In genomic region chr5:142717582-142718215, GRCh38 we compare ENCODE assay signal across 8 cellular contexts. TPM values are rescaled to one million over a fixed set of nuclear protein-coding genes. Genes with fewer than 3 reads are reported as not detected.
DNase-seq lines count a peak whose midpoint lies in the region; ATAC-seq and TF ChIP-seq lines count a peak whose summit lies in the region.

No MANE protein-coding gene starts in this region.

- no peak overlapping the region for H3K4me3 Mint-ChIP-seq in activated CD8-positive, alpha-beta T cell treated with anti-CD3 and anti-CD28 coated beads for 36 hours
- H3K4me3 Mint-ChIP-seq in stimulated activated effector memory CD8-positive, alpha-beta T cell treated with anti-CD3 and anti-CD28 coated beads, Interleukin-12 subunit alpha, Interleukin-12 subunit beta, amount 100 ng/mL, for 72 hours: no peak overlapping the region
- H3K4me3 Mint-ChIP-seq in T-helper 17 cell: no peak overlapping the region

- peaks cover 58% of the 10 kb centered on the region for H3K4me1 ChIP-seq in left ventricle myocardium inferior

- H3K4me3 ChIP-seq in left ventricle myocardium inferior: peak overlapping the region; percentile 20

- H3K36me3 ChIP-seq in left ventricle myocardium inferior: no peaks in the 10 kb centered on the region

- H3K9me3 ChIP-seq in left ventricle myocardium inferior (replicated peaks): no peaks in the 10 kb centered on the region
- H3K9me3 ChIP-seq in T-helper 17 cell (ENCODE audit: control insufficient read depth, low read length, poor library complexity, severe bottlenecking): no peaks in the 10 kb centered on the region

- peak; percentile 29 for ATAC-seq in activated CD8-positive, alpha-beta T cell treated with anti-CD3 and anti-CD28 coated beads for 36 hours
- ATAC-seq in stimulated activated effector memory CD8-positive, alpha-beta T cell treated with anti-CD3 and anti-CD28 coated beads, Interleukin-12 subunit alpha, Interleukin-12 subunit beta, amount 100 ng/mL, for 72 hours: peak; percentile 46
- ATAC-seq in T-helper 17 cell: no peak

- H3K9me3 Mint-ChIP-seq in activated CD8-positive, alpha-beta T cell treated with anti-CD3 and anti-CD28 coated beads for 36 hours: no peaks in the 10 kb centered on the region
- no peaks in the 10 kb centered on the region for H3K9me3 Mint-ChIP-seq in stimulated activated effector memory CD8-positive, alpha-beta T cell treated with anti-CD3 and anti-CD28 coated beads, Interleukin-12 subunit alpha, Interleukin-12 subunit beta, amount 100 ng/mL, for 72 hours

- no peaks in the 10 kb centered on the region for H3K27me3 ChIP-seq in left ventricle myocardium inferior (ENCODE audit: low read depth)

- intact Hi-C loops in activated CD8-positive, alpha-beta T cell treated with anti-CD3 and anti-CD28 coated beads for 36 hours (cut with micrococcal nuclease): loop anchor here (2.0 kb wide), 1 partner anchor 171 kb away; no protein-coding TSS in a partner anchor
- intact Hi-C loops in left ventricle myocardium inferior (cut with micrococcal nuclease): loop anchor here (2.0 kb wide), 1 partner anchor 163 kb away; no protein-coding TSS in a partner anchor

- no peaks in the 10 kb centered on the region for H3K27me3 Mint-ChIP-seq in activated CD8-positive, alpha-beta T cell treated with anti-CD3 and anti-CD28 coated beads for 36 hours
- H3K27me3 Mint-ChIP-seq in T-helper 17 cell: peaks cover 36% of the 10 kb centered on the region

- H3K4me1 Mint-ChIP-seq in activated CD8-positive, alpha-beta T cell treated with anti-CD3 and anti-CD28 coated beads for 36 hours (ENCODE audit: low read depth): peaks cover 5% of the 10 kb centered on the region
- peaks cover 7% of the 10 kb centered on the region for H3K4me1 Mint-ChIP-seq in stimulated activated effector memory CD8-positive, alpha-beta T cell treated with anti-CD3 and anti-CD28 coated beads, Interleukin-12 subunit alpha, Interleukin-12 subunit beta, amount 100 ng/mL, for 72 hours
- H3K4me1 Mint-ChIP-seq in T-helper 17 cell: peaks cover 5% of the 10 kb centered on the region

- H3K36me3 Mint-ChIP-seq in activated CD8-positive, alpha-beta T cell treated with anti-CD3 and anti-CD28 coated beads for 36 hours (ENCODE audit: low read depth): no peaks in the 10 kb centered on the region
- H3K36me3 Mint-ChIP-seq in stimulated activated effector memory CD8-positive, alpha-beta T cell treated with anti-CD3 and anti-CD28 coated beads, Interleukin-12 subunit alpha, Interleukin-12 subunit beta, amount 100 ng/mL, for 72 hours: no peaks in the 10 kb centered on the region
- no peaks in the 10 kb centered on the region for H3K36me3 Mint-ChIP-seq in T-helper 17 cell (ENCODE audit: low read depth)

- POLR2A ChIA-PET in activated CD8-positive, alpha-beta T cell treated with anti-CD3 and anti-CD28 coated beads for 36 hours (lab: Charles Lee): no interaction called here

- peak overlapping the region; percentile 87 for H3K27ac ChIP-seq in left ventricle myocardium inferior (replicated peaks)

- DNase-seq in SKM-1 treated with dmso at 0.1 percent for 144 hours (lab: John Stamatoyannopoulos, UW; ENCODE audit: unreplicated experiment) (peak; percentile 70), SKM-1 (lab: John Stamatoyannopoulos, UW; ENCODE audit: unreplicated experiment) (no peak), MV-4-11 (lab: John Stamatoyannopoulos, UW) (peak; percentile 59), left ventricle myocardium inferior (no peak), T-helper 17 cell (no peak), NCI-H446 treated with DMSO at 0.1 percent for 48 hours (lab: John Stamatoyannopoulos, UW) (no peak)
- peak; percentile 22 for DNase-seq in activated CD8-positive, alpha-beta T cell treated with anti-CD3 and anti-CD28 coated beads for 36 hours
- DNase-seq in stimulated activated effector memory CD8-positive, alpha-beta T cell treated with anti-CD3 and anti-CD28 coated beads, Interleukin-12 subunit alpha, Interleukin-12 subunit beta, amount 100 ng/mL, for 72 hours (ENCODE audit: low spot score in 2 of 2): no peak

- peak; percentile 39 for TF ChIP-seq CTCF in activated CD8-positive, alpha-beta T cell treated with anti-CD3 and anti-CD28 coated beads for 36 hours (IDR thresholded peaks at IDR 0.05)
- TF ChIP-seq CTCF in left ventricle myocardium inferior (IDR thresholded peaks at IDR 0.05; ENCODE audit: borderline replicate concordance): peak; percentile 82

- peak overlapping the region; percentile 14 for H3K27ac Mint-ChIP-seq in activated CD8-positive, alpha-beta T cell treated with anti-CD3 and anti-CD28 coated beads for 36 hours
- no peak overlapping the region for H3K27ac Mint-ChIP-seq in stimulated activated effector memory CD8-positive, alpha-beta T cell treated with anti-CD3 and anti-CD28 coated beads, Interleukin-12 subunit alpha, Interleukin-12 subunit beta, amount 100 ng/mL, for 72 hours
- H3K27ac Mint-ChIP-seq in T-helper 17 cell: no peak overlapping the region

- CTCF ChIA-PET in activated CD8-positive, alpha-beta T cell treated with anti-CD3 and anti-CD28 coated beads for 36 hours (lab: Charles Lee): interaction anchor here (0.6 to 30.6 kb wide), 34 partner anchors 10 to 357 kb away, joined by 3 to 673 read pairs (median 5); partner anchors contain the start of gene ARHGAP26

RNA-seq across cellular contexts. Expression of gene FGF1, which starts 31.8 kb away (rescaled TPM):
- not detected for total RNA-seq in activated CD8-positive, alpha-beta T cell treated with anti-CD3 and anti-CD28 coated beads for 36 hours
- 59.9 TPM for total RNA-seq in left ventricle myocardium inferior
- total RNA-seq in T-helper 17 cell: not detected

RNA-seq across cellular contexts. Expression of gene ARHGAP26, which starts 52.5 kb away (rescaled TPM):
- total RNA-seq in activated CD8-positive, alpha-beta T cell treated with anti-CD3 and anti-CD28 coated beads for 36 hours: 10 to 100 TPM; 12.7 to 18.0 TPM
- 35.7 TPM for total RNA-seq in left ventricle myocardium inferior
- total RNA-seq in T-helper 17 cell: 10 to 100 TPM; 21.3 to 22.7 TPM

Comparison
In these comparisons a context has a peak if more than half of its experiments do, and no peak if none do; other contexts are left out.
1. DNase-seq: peak in SKM-1 treated with dmso at 0.1 percent for 144 hours (single experiment), MV-4-11 (single experiment) and activated CD8-positive, alpha-beta T cell treated with anti-CD3 and anti-CD28 coated beads for 36 hours (single experiment); none in SKM-1 (single experiment), left ventricle myocardium inferior (single experiment), stimulated activated effector memory CD8-positive, alpha-beta T cell treated with anti-CD3 and anti-CD28 coated beads, Interleukin-12 subunit alpha, Interleukin-12 subunit beta, amount 100 ng/mL, for 72 hours (0 of 2), T-helper 17 cell (0 of 3) and NCI-H446 treated with DMSO at 0.1 percent for 48 hours (single experiment).
2. RNA of gene FGF1, which starts 31.8 kb away (total RNA-seq): 59.9 TPM in left ventricle myocardium inferior (single experiment); not detected in activated CD8-positive, alpha-beta T cell treated with anti-CD3 and anti-CD28 coated beads for 36 hours and not detected in T-helper 17 cell; every median in the first group is over 10 times any median in the second.